ENCODE assay signal across 8 cellular contexts in genomic region chr11:47118958-47119688, GRCh38. TPM values are rescaled to one million over a fixed set of nuclear protein-coding genes. Genes with fewer than 3 reads are reported as not detected.
A peak's percentile ranks its signal among the peaks of the same experiment; 100 is the strongest.
DNase-seq lines count a peak whose midpoint lies in the region; ATAC-seq, FAIRE-seq and TF ChIP-seq lines count a peak whose summit lies in the region.
"Not testable (repeated sequence)": the region's sequence is repeated elsewhere in the genome, so short reads cannot be mapped to it uniquely, and the experiment has no call there.

No MANE protein-coding gene starts in this region.

- H3K4me3 ChIP-seq in bronchial epithelial cell (ENCODE audit: low read depth, low read length), result peak overlapping the region; percentile 27

- peak; percentile 28 for FAIRE-seq in bronchial epithelial cell (lab: Jason Lieb, UNC)

- ATAC-seq in left colon, result peak; percentile 94

- not testable (repeated sequence) for H3K27me3 ChIP-seq in bronchial epithelial cell (ENCODE audit: control insufficient read depth, insufficient read depth, low read length)

- not testable (repeated sequence) for H3K27ac Mint-ChIP-seq in progenitor cell of endocrine pancreas

- not testable (repeated sequence) for H3K9me3 Mint-ChIP-seq in progenitor cell of endocrine pancreas (ENCODE audit: low read depth)

- H3K4me1 Mint-ChIP-seq in progenitor cell of endocrine pancreas (ENCODE audit: low read depth), result peaks cover 21% of the 10 kb centered on the region

- intact Hi-C loops in left colon (cut with DNase I, micrococcal nuclease), result not testable (repeated sequence)

- not testable (repeated sequence) for TF ChIP-seq CTCF in bronchial epithelial cell (IDR thresholded peaks at IDR 0.05; ENCODE audit: insufficient read depth, low read length, severe bottlenecking); progenitor cell of endocrine pancreas (IDR thresholded peaks at IDR 0.05; ENCODE audit: unreplicated experiment)

- not testable (repeated sequence) for H3K4me3 Mint-ChIP-seq in progenitor cell of endocrine pancreas (ENCODE audit: low read depth)

- not testable (repeated sequence) for H3K27me3 Mint-ChIP-seq in progenitor cell of endocrine pancreas

- not testable (repeated sequence) for H3K36me3 Mint-ChIP-seq in progenitor cell of endocrine pancreas (ENCODE audit: insufficient read depth)

- not testable (repeated sequence) for H3K36me3 ChIP-seq in bronchial epithelial cell (ENCODE audit: control insufficient read depth, insufficient read depth, low read length)

- peak; percentile 89 for DNase-seq in ELF-1 (ENCODE audit: low read depth, low spot score)
- DNase-seq in NCI-H2029 (lab: John Stamatoyannopoulos, UW), result peak; percentile 96
- DNase-seq in T-helper 1 cell, result peak in 4 of 5 donors; percentile 12 to 44 (median 30)
- peak; percentile 36 for DNase-seq in activated T-cell treated with anti-CD3 and anti-CD28 coated beads for 4 hours
- peak; percentile 90 for DNase-seq in bronchial epithelial cell (ENCODE audit: low read depth)
- DNase-seq in left colon, result peak; percentile 95 to 96
- peak; percentile 19 for DNase-seq in progenitor cell of endocrine pancreas (ENCODE audit: low spot score, unreplicated experiment)
- peak; percentile 43 to 81 (median 55) for DNase-seq in stimulated activated naive CD4-positive, alpha-beta T cell (lab: John Stamatoyannopoulos, UW)

RNA-seq across cellular contexts. Expression of gene ARFGAP2, which starts 57.6 kb away (rescaled TPM):
- total RNA-seq in bronchial epithelial cell (99.7 and 105 TPM in 2 replicates), left colon (10 to 100 TPM; 81.5 to 85.4 TPM), progenitor cell of endocrine pancreas (109 and 112 TPM in 2 replicates)

Comparison
In these comparisons a context has a peak if more than half of its experiments do, and no peak if none do; other contexts are left out.
1. Peak in every context shown above with its lines: DNase-seq, ATAC-seq and H3K4me3 ChIP-seq.
2. DNase-seq: peak in every context shown above with its lines; median percentile 96 in NCI-H2029; 96 in left colon; 90 in bronchial epithelial cell; 89 in ELF-1; 55 in stimulated activated naive CD4-positive, alpha-beta T cell; 36 in activated T-cell treated with anti-CD3 and anti-CD28 coated beads for 4 hours; 30 in T-helper 1 cell; 19 in progenitor cell of endocrine pancreas.